1 cellular context compared by ENCODE assay signal in the genomic region with DNA sequence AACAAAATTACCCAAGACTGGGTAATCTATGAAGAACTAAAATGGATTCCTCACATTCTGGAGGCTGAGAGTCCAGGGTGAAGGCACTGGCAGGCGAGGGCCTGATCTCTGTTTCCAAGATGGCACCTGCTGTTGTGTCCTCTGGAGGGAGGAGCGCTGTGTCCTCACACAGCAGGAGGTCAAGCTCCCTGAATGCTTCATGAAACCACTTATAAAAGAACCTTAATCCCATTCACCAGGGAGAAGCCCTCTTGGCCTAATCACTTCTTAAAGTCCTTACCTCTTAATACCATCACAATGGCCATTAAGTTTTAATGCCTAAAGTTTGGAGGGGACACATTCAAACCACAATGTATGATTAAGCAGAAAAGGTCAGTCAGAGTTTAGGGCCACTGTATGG.
TF ChIP-seq lines count a peak whose summit lies in the region.

No MANE protein-coding gene starts in this region.

TF ChIP-seq in H1, 55 proteins besides CTCF, POLR2A, EP300 and RAD21 (continued from another document):
- TF ChIP-seq, protein P1, sequence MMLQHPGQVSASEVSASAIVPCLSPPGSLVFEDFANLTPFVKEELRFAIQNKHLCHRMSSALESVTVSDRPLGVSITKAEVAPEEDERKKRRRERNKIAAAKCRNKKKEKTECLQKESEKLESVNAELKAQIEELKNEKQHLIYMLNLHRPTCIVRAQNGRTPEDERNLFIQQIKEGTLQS (IDR thresholded peaks at IDR 0.05; ENCODE audit: insufficient read depth, low read depth, low read length), result no peak
- TF ChIP-seq EZH2 (IDR thresholded peaks at IDR 0.05; ENCODE audit: low read depth, low read length, severe bottlenecking), result no peak
- TF ChIP-seq NANOG (IDR thresholded peaks at IDR 0.05; ENCODE audit: insufficient read depth, low read depth, low read length, poor library complexity, severe bottlenecking), result no peak
